Comparison of ENCODE assay signal across 8 cellular contexts in the genomic region with DNA sequence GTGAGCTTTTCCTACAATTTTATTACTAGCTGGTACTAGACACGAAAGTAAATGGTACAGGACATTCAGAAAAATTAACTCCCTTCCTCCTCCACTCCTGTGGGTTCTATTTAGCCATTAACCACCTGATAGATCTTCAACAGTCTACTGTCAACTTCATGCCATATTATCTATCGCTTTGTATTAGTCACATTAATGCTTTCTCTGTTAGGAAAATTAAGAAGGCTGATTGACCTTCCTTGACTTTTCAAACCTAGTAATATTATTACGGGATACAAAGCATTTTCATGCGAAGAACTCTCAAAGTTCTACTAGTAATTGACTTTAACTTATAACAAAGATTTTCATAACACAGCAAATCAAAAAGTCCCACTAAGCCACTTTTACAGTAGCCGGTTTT. TPM values are rescaled to one million over a fixed set of nuclear protein-coding genes. Genes with fewer than 3 reads are reported as not detected.
A peak's percentile ranks its signal among the peaks of the same experiment; 100 is the strongest.
DNase-seq lines count a peak whose midpoint lies in the region; ATAC-seq, FAIRE-seq and TF ChIP-seq lines count a peak whose summit lies in the region.

No MANE protein-coding gene starts in this region.

- CTCF ChIA-PET in A673 (lab: Charles Lee) = interaction anchor here (0.6 kb wide), 1 partner anchor 20 kb away, joined by 4 read pairs; no protein-coding TSS in a partner anchor

- H3K4me3 ChIP-seq in A673 (ENCODE audit: low read depth, low read length, poor library complexity, severe bottlenecking) (peak overlapping the region; percentile 71), HUES6 (ENCODE audit: low read depth, low read length) (peak overlapping the region; percentile 97), bronchial epithelial cell (ENCODE audit: low read depth, low read length) (peak overlapping the region; percentile 89), mucosa of stomach (ENCODE audit: low read length) (peak overlapping the region; percentile 66)

- DNase-seq in A673 (ENCODE audit: low spot score) = no peak
- DNase-seq in bronchial epithelial cell (ENCODE audit: low read depth) = no peak
- DNase-seq in 8988T = no peak

- TF ChIP-seq CTCF in A673 (conservative IDR thresholded peaks at IDR 0.05; ENCODE audit: low read depth, low read length) (no peak), bronchial epithelial cell (IDR thresholded peaks at IDR 0.05; ENCODE audit: insufficient read depth, low read length, severe bottlenecking) (no peak)

- H3K9ac ChIP-seq in HUES6 (ENCODE audit: low read length) = peak overlapping the region; percentile 95
- peak overlapping the region; percentile 88 for H3K9ac ChIP-seq in mucosa of stomach (ENCODE audit: low read length)

- H3K4me1 ChIP-seq in A673 (ENCODE audit: insufficient read depth, low read length, poor library complexity, severe bottlenecking) (peaks cover 7% of the 10 kb centered on the region), HUES6 (ENCODE audit: control insufficient read depth, insufficient read depth, low read length) (peaks cover 17% of the 10 kb centered on the region), mucosa of stomach (ENCODE audit: control insufficient read depth, insufficient read depth, low read length) (no peaks in the 10 kb centered on the region)

- no TSS peak for BruUV-seq in A673 (replicated peaks; lab: Mats Ljungman, UMichigan)

- POLR2A ChIA-PET in A673 (lab: Charles Lee; ENCODE audit: low non-redundant PET) = no interaction called here

- H3K36me3 ChIP-seq in A673 (ENCODE audit: insufficient read depth, low read length, poor library complexity, severe bottlenecking) = peaks cover 10% of the 10 kb centered on the region
- H3K36me3 ChIP-seq in HUES6 (ENCODE audit: control insufficient read depth, insufficient read depth, low read length) = peaks cover 17% of the 10 kb centered on the region
- H3K36me3 ChIP-seq in bronchial epithelial cell (ENCODE audit: control insufficient read depth, insufficient read depth, low read length) = peaks cover 3% of the 10 kb centered on the region
- no peaks in the 10 kb centered on the region for H3K36me3 ChIP-seq in mucosa of stomach (ENCODE audit: control insufficient read depth, insufficient read depth, low read length)

- FAIRE-seq in bronchial epithelial cell (lab: Jason Lieb, UNC) = no peak

- no peaks in the 10 kb centered on the region for H3K9me3 ChIP-seq in A673 (ENCODE audit: low read depth, low read length, poor library complexity, severe bottlenecking)
- H3K9me3 ChIP-seq in HUES6 (ENCODE audit: control insufficient read depth, insufficient read depth, low read depth, low read length) = peaks cover 4% of the 10 kb centered on the region; the same call in 1 of the 2 replicates
- H3K9me3 ChIP-seq in mucosa of stomach (ENCODE audit: control insufficient read depth, low read length) = no peaks in the 10 kb centered on the region

- ATAC-seq in HG03175 (IDR thresholded peaks at IDR 0.05; ENCODE audit: unreplicated experiment) (no peak), HG03039 (IDR thresholded peaks at IDR 0.05; ENCODE audit: unreplicated experiment) (no peak), GM21447 (IDR thresholded peaks at IDR 0.05; ENCODE audit: unreplicated experiment) (no peak)

- H3K27me3 ChIP-seq in A673 (replicated peaks; ENCODE audit: insufficient read depth, low read depth, low read length, poor library complexity) = no peaks in the 10 kb centered on the region
- no peaks in the 10 kb centered on the region for H3K27me3 ChIP-seq in HUES6 (ENCODE audit: control insufficient read depth, insufficient read depth, low read length)
- no peaks in the 10 kb centered on the region for H3K27me3 ChIP-seq in bronchial epithelial cell (ENCODE audit: control insufficient read depth, insufficient read depth, low read length)
- no peaks in the 10 kb centered on the region for H3K27me3 ChIP-seq in mucosa of stomach (ENCODE audit: control insufficient read depth, insufficient read depth, low read length)

- intact Hi-C loops in A673 (cut with micrococcal nuclease; ENCODE audit: unreplicated experiment) = no loop called here

- H3K27ac ChIP-seq in A673 (ENCODE audit: low read depth, low read length, poor library complexity, severe bottlenecking) = peak overlapping the region; percentile 94
- peak overlapping the region; percentile 97; the same call in 1 of the 2 replicates for H3K27ac ChIP-seq in HUES6 (ENCODE audit: low read depth, low read length)

RNA-seq across cellular contexts. Expression of gene TEX10, which starts 1.2 kb away (rescaled TPM):
- total RNA-seq in A673 (2021) (42.7 and 46.7 TPM in 2 replicates), bronchial epithelial cell (22.9 and 30.0 TPM in 2 replicates)
